Comparison of ENCODE assay signal across 11 cellular contexts in genomic region chr19:16372065-16372915, GRCh38. TPM values are rescaled to one million over a fixed set of nuclear protein-coding genes. Genes with fewer than 3 reads are reported as not detected.
DNase-seq lines count a peak whose midpoint lies in the region; ATAC-seq and TF ChIP-seq lines count a peak whose summit lies in the region.
"Had no signal": no experiment of that assay in that cellular context is flagged by ENCODE, and none has a peak within 500 bp of the region (broad histone marks: within the 10 kb centered on the region; RNA-seq: fewer than 3 reads in every experiment).

No MANE protein-coding gene starts in this region.

- ATAC-seq in GM19324 (IDR thresholded peaks at IDR 0.05; ENCODE audit: low FRiP score, unreplicated experiment): peak; percentile 16
- ATAC-seq in left colon: peak; percentile 17
- no peak for ATAC-seq in esophagus mucosa

- WGBS in SK-N-SH (ENCODE audit: low lambda C conversion rate): 90% methylated on average over 9 of the region's 17 CpGs

- H3K4me2 ChIP-seq in BLaER1 (peak overlapping the region; percentile 82), MM.1S (ENCODE audit: low read depth, low read length) (peak overlapping the region; percentile 88), SK-N-SH (no peak overlapping the region)

- H3K4me3 ChIP-seq in BLaER1 (no peak overlapping the region), MM.1S (ENCODE audit: low read length) (peak overlapping the region; percentile 21), SK-N-SH (ENCODE audit: low read depth in 2 of 2, low read length in 1 of 2) (no peak overlapping the region)
- H3K4me3 ChIP-seq: SK-N-MC had no signal

- H3K9ac ChIP-seq in BLaER1 (no peak overlapping the region), MM.1S (ENCODE audit: low read length) (peak overlapping the region; percentile 72), SK-N-SH (no peak overlapping the region)

- peaks cover 36% of the 10 kb centered on the region for H3F3A ChIP-seq in MM.1S (ENCODE audit: insufficient read depth, low read length)
- H3F3A ChIP-seq in SK-N-SH (replicated peaks; ENCODE audit: insufficient read depth): no peaks in the 10 kb centered on the region

- no peak for TF ChIP-seq EP300 in SK-N-SH (IDR thresholded peaks at IDR 0.05; ENCODE audit: borderline replicate concordance in 1 of 2, low read depth in 1 of 2, low read length in 1 of 2)

- H4K20me1 ChIP-seq in BLaER1: peaks cover 93% of the 10 kb centered on the region
- no peaks in the 10 kb centered on the region for H4K20me1 ChIP-seq in MM.1S (ENCODE audit: insufficient read depth, low read length)
- H4K20me1 ChIP-seq in SK-N-SH (ENCODE audit: insufficient read depth): no peaks in the 10 kb centered on the region

- no peaks in the 10 kb centered on the region for H3K9me2 ChIP-seq in MM.1S (replicated peaks; ENCODE audit: insufficient read depth, low read length)
- no peaks in the 10 kb centered on the region for H3K9me2 ChIP-seq in SK-N-SH

- no peak for DNase-seq in MM.1S
- DNase-seq in left colon: no peak
- DNase-seq in OCI-M1 (lab: John Stamatoyannopoulos, UW): no peak
- no peak for DNase-seq in SK-N-SH
- DNase-seq in NK-92 (lab: John Stamatoyannopoulos, UW; ENCODE audit: unreplicated experiment): no peak
- DNase-seq: Caco-2, occipital lobe had no signal

- no peak overlapping the region for H3K27ac ChIP-seq in BLaER1
- peak overlapping the region; percentile 93 for H3K27ac ChIP-seq in MM.1S (ENCODE audit: low read length)
- no peak overlapping the region for H3K27ac ChIP-seq in SK-N-SH (ENCODE audit: low read depth in 2 of 2, low read length in 1 of 2)
- H3K27ac ChIP-seq: SK-N-MC had no signal

- TF ChIP-seq CTCF in MM.1S (IDR thresholded peaks at IDR 0.05; ENCODE audit: low read length) (no peak; the same call in 1 of the 2 replicates), SK-N-SH (IDR thresholded peaks at IDR 0.05) (no peak)

- intact Hi-C loops in left colon (cut with DNase I, micrococcal nuclease): no loop called here

- POLR2A ChIA-PET in SK-N-SH (lab: Yijun Ruan, JAX): no interaction called here

- H3K4me1 ChIP-seq in BLaER1: peaks cover 83% of the 10 kb centered on the region
- peaks cover 61% of the 10 kb centered on the region for H3K4me1 ChIP-seq in MM.1S (ENCODE audit: low read length)
- no peaks in the 10 kb centered on the region for H3K4me1 ChIP-seq in SK-N-SH (ENCODE audit: control insufficient read depth in 1 of 2, insufficient read depth in 2 of 2, low read depth in 1 of 2, low read length in 1 of 2)
- H3K4me1 ChIP-seq: Caco-2 had no signal

- H3K79me2 ChIP-seq in MM.1S (ENCODE audit: low read length) (peaks cover 9% of the 10 kb centered on the region), SK-N-SH (ENCODE audit: insufficient read depth) (no peaks in the 10 kb centered on the region)

- CTCF ChIA-PET in SK-N-SH (lab: Yijun Ruan, JAX): interaction anchor here (3.0 kb wide), 1 partner anchor 14 kb away, joined by 13 read pairs; no protein-coding TSS in a partner anchor

- peaks cover 54% of the 10 kb centered on the region for H3K36me3 ChIP-seq in BLaER1
- no peaks in the 10 kb centered on the region for H3K36me3 ChIP-seq in MM.1S (replicated peaks; ENCODE audit: insufficient read depth, low read length)
- H3K36me3 ChIP-seq in SK-N-SH (replicated peaks in 1 of 2; ENCODE audit: control insufficient read depth in 1 of 2, insufficient read depth in 2 of 2, low read length in 1 of 2): peaks cover 0 to 28% of the 10 kb centered on the region in 2 experiments

- TF ChIP-seq RAD21 in SK-N-SH (IDR thresholded peaks at IDR 0.05; ENCODE audit: low read length): no peak

- no peak overlapping the region for H2AFZ ChIP-seq in MM.1S (ENCODE audit: low read length)
- no peak overlapping the region for H2AFZ ChIP-seq in SK-N-SH (ENCODE audit: low read depth)

- peaks cover 26% of the 10 kb centered on the region for H3K27me3 ChIP-seq in BLaER1
- H3K27me3 ChIP-seq in MM.1S (replicated peaks; ENCODE audit: insufficient read depth, low read length): no peaks in the 10 kb centered on the region
- H3K27me3 ChIP-seq in SK-N-SH (ENCODE audit: insufficient read depth): no peaks in the 10 kb centered on the region

- no peaks in the 10 kb centered on the region for H3K9me3 ChIP-seq in BLaER1
- H3K9me3 ChIP-seq in MM.1S (replicated peaks; ENCODE audit: insufficient read depth, low read length): no peaks in the 10 kb centered on the region
- H3K9me3 ChIP-seq in SK-N-SH: no peaks in the 10 kb centered on the region
- H3K9me3 ChIP-seq: Caco-2 had no signal

TF ChIP-seq in SK-N-SH, 30 proteins besides CTCF, POLR2A, EP300 and RAD21:
- TF ChIP-seq GABPA (IDR thresholded peaks at IDR 0.05; ENCODE audit: low read depth): no peak
- TF ChIP-seq SIN3A (IDR thresholded peaks at IDR 0.05; ENCODE audit: borderline replicate concordance, low read depth, low read length): no peak
- TF ChIP-seq SMC3 (IDR thresholded peaks at IDR 0.05; ENCODE audit: low read depth, low read length): no peak
- TF ChIP-seq YY1 (IDR thresholded peaks at IDR 0.05; ENCODE audit: low read depth): no peak
- TF ChIP-seq TCF12 (IDR thresholded peaks at IDR 0.05): no peak

RNA-seq across cellular contexts. Expression of gene KLF2, which starts 47.7 kb away (rescaled TPM):
- total RNA-seq in left colon (10 to 100 TPM; 28.2 to 29.4 TPM), esophagus mucosa (5.2 TPM)
- polyA plus RNA-seq in SK-N-SH (2012; rRNA removed): 2.8 and 6.9 TPM in 2 replicates
- polyA plus RNA-seq in SK-N-SH (2012; cell fraction: cytosol; rRNA removed): 3.7 and 6.6 TPM in 2 replicates
- 18.9 and 48.1 TPM in 2 replicates for polyA plus RNA-seq in SK-N-SH (2012; cell fraction: nucleus; rRNA removed)
